2 cellular contexts compared by ENCODE assay signal in genomic region chr7:157141525-157142060, GRCh38.
TF ChIP-seq lines count a peak whose summit lies in the region.

No MANE protein-coding gene starts in this region.

TF ChIP-seq in SK-N-SH, 30 proteins besides CTCF, POLR2A, EP300 and RAD21 (continued from another document):
- TF ChIP-seq RFX5 (IDR thresholded peaks at IDR 0.05; ENCODE audit: low read length) (no peak), ZBTB33 (IDR thresholded peaks at IDR 0.05; ENCODE audit: borderline replicate concordance, low read depth) (no peak)

TF ChIP-seq in SK-N-SH treated with all-trans-retinoic acid at 6 μM for 48 hours, 23 proteins besides CTCF, POLR2A, EP300 and RAD21 (continued from another document):
- TF ChIP-seq POU6F1 (CRISPR knock-in tag; IDR thresholded peaks at IDR 0.05; ENCODE audit: borderline replicate concordance, low read depth) (no peak), BACH2 (CRISPR knock-in tag; IDR thresholded peaks at IDR 0.05; ENCODE audit: borderline replicate concordance) (no peak), RARB (CRISPR knock-in tag; IDR thresholded peaks at IDR 0.05) (no peak), ZFP3 (CRISPR knock-in tag; IDR thresholded peaks at IDR 0.05) (no peak), TOX (CRISPR knock-in tag; IDR thresholded peaks at IDR 0.05; ENCODE audit: borderline replicate concordance) (no peak), PPARA (CRISPR knock-in tag; IDR thresholded peaks at IDR 0.05; ENCODE audit: borderline replicate concordance) (no peak), GLIS3 (CRISPR knock-in tag; IDR thresholded peaks at IDR 0.05) (no peak), CREB5 (CRISPR knock-in tag; IDR thresholded peaks at IDR 0.05; ENCODE audit: low read depth) (no peak), TCF4 (CRISPR knock-in tag; IDR thresholded peaks at IDR 0.05; ENCODE audit: borderline replicate concordance) (no peak), ESRRG (CRISPR knock-in tag; IDR thresholded peaks at IDR 0.05) (no peak), CSDC2 (CRISPR knock-in tag; IDR thresholded peaks at IDR 0.05) (no peak), ISL1 (CRISPR knock-in tag; IDR thresholded peaks at IDR 0.05) (no peak)
- TF ChIP-seq, protein P1, sequence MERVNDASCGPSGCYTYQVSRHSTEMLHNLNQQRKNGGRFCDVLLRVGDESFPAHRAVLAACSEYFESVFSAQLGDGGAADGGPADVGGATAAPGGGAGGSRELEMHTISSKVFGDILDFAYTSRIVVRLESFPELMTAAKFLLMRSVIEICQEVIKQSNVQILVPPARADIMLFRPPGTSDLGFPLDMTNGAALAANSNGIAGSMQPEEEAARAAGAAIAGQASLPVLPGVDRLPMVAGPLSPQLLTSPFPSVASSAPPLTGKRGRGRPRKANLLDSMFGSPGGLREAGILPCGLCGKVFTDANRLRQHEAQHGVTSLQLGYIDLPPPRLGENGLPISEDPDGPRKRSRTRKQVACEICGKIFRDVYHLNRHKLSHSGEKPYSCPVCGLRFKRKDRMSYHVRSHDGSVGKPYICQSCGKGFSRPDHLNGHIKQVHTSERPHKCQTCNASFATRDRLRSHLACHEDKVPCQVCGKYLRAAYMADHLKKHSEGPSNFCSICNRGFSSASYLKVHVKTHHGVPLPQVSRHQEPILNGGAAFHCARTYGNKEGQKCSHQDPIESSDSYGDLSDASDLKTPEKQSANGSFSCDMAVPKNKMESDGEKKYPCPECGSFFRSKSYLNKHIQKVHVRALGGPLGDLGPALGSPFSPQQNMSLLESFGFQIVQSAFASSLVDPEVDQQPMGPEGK (CRISPR knock-in tag; IDR thresholded peaks at IDR 0.05; ENCODE audit: borderline replicate concordance), result no peak
- TF ChIP-seq, protein P2, sequence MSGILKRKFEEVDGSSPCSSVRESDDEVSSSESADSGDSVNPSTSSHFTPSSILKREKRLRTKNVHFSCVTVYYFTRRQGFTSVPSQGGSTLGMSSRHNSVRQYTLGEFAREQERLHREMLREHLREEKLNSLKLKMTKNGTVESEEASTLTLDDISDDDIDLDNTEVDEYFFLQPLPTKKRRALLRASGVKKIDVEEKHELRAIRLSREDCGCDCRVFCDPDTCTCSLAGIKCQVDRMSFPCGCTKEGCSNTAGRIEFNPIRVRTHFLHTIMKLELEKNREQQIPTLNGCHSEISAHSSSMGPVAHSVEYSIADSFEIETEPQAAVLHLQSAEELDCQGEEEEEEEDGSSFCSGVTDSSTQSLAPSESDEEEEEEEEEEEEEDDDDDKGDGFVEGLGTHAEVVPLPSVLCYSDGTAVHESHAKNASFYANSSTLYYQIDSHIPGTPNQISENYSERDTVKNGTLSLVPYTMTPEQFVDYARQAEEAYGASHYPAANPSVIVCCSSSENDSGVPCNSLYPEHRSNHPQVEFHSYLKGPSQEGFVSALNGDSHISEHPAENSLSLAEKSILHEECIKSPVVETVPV (CRISPR knock-in tag; IDR thresholded peaks at IDR 0.05), result no peak
